ENCODE assay signal across 9 cellular contexts in genomic region chr2:86017901-86018896, GRCh38.
DNase-seq lines count a peak whose midpoint lies in the region; ATAC-seq and TF ChIP-seq lines count a peak whose summit lies in the region.
"Had no signal": no experiment of that assay in that cellular context is flagged by ENCODE, and none has a peak within 500 bp of the region (broad histone marks: within the 10 kb centered on the region; RNA-seq: fewer than 3 reads in every experiment).

No MANE protein-coding gene starts in this region.

- TF ChIP-seq EP300 in esophagus muscularis mucosa (IDR thresholded peaks at IDR 0.05), result no peak

- TF ChIP-seq CTCF in heart right ventricle (IDR thresholded peaks at IDR 0.05) (no peak), spleen (IDR thresholded peaks at IDR 0.05 in 8 of 11, conservative IDR thresholded peaks at IDR 0.05 in 3 of 11) (no peak), esophagus muscularis mucosa (IDR thresholded peaks at IDR 0.05) (no peak)

- DNase-seq in EL (peak; percentile 43), RPMI7951 (ENCODE audit: low read depth) (peak; percentile 86), heart right ventricle (peak in 1 of 2 donors; percentile 52), spleen (peak; percentile 82), D341Med (ENCODE audit: low spot score) (no peak), esophagus muscularis mucosa (ENCODE audit: extremely low spot score) (no peak)
- DNase-seq: activated naive CD8-positive, alpha-beta T cell treated with anti-CD3 and anti-CD28 coated beads, Interleukin-2, amount 10 ng/mL, durations not matched to agents 7 days and 5 days had no signal

- H3K4me3 ChIP-seq in heart right ventricle, result no peak overlapping the region
- H3K4me3 ChIP-seq in spleen, result peak overlapping the region in 1 of 8 donors; percentile 43
- no peak overlapping the region for H3K4me3 ChIP-seq in esophagus muscularis mucosa

- H3K9me3 ChIP-seq in heart right ventricle (peaks cover 0 to 20% (median 6%) of the 10 kb centered on the region in 11 donors), spleen (peaks cover 0 to 14% (median 8%) of the 10 kb centered on the region in 8 donors), esophagus muscularis mucosa (peaks cover 0 to 11% (median 5%) of the 10 kb centered on the region in 4 donors)

- TF ChIP-seq POLR2A in spleen (IDR thresholded peaks at IDR 0.05), result no peak
- TF ChIP-seq POLR2A in esophagus muscularis mucosa (IDR thresholded peaks at IDR 0.05; ENCODE audit: low read depth), result no peak

- H3K36me3 ChIP-seq in heart right ventricle (no peaks in the 10 kb centered on the region), spleen (no peaks in the 10 kb centered on the region), esophagus muscularis mucosa (no peaks in the 10 kb centered on the region)

- H3K4me1 ChIP-seq in heart right ventricle, result peaks cover 6 to 32% (median 16%) of the 10 kb centered on the region in 9 donors
- peaks cover 6 to 34% (median 22%) of the 10 kb centered on the region in 6 donors for H3K4me1 ChIP-seq in spleen
- H3K4me1 ChIP-seq in esophagus muscularis mucosa, result peaks cover 7 to 24% (median 20%) of the 10 kb centered on the region in 4 donors

- H3K27ac ChIP-seq in heart right ventricle (peak overlapping the region in 1 of 10 donors; percentile 80), spleen (peak overlapping the region in 7 of 8 donors; percentile 73 to 81 (median 79)), esophagus muscularis mucosa (replicated peaks in 1 of 4) (no peak overlapping the region)

- WGBS in heart right ventricle, 2 donors, result 68 to 70% methylated on average over 22 of the region's 22 CpGs
- 59 to 90% (median 82%) methylated on average over 20 to 22 of the region's 22 CpGs for WGBS in spleen, 5 donors
- WGBS in esophagus muscularis mucosa, result 79% methylated on average over 22 of the region's 22 CpGs

- intact Hi-C loops in heart right ventricle (cut with DNase I) (no loop called here), spleen (cut with DNase I; ENCODE audit: low total_unique reads) (no loop called here), esophagus muscularis mucosa (cut with DNase I) (no loop called here)

- ATAC-seq in heart right ventricle (peak in 6 of 8 donors; percentile 51 to 70 (median 65)), HG03354 (IDR thresholded peaks at IDR 0.05; ENCODE audit: poor library complexity, severe bottlenecking, unreplicated experiment) (no peak), HG03159 (IDR thresholded peaks at IDR 0.05; ENCODE audit: unreplicated experiment) (no peak)

- H3K27me3 ChIP-seq in heart right ventricle (peaks cover 0 to 51% (median 23%) of the 10 kb centered on the region in 7 donors), spleen (replicated peaks in 1 of 7) (no peaks in the 10 kb centered on the region), esophagus muscularis mucosa (no peaks in the 10 kb centered on the region)

Comparison
In these comparisons a context has a peak if more than half of its experiments do, and no peak if none do; other contexts are left out.
1. DNase-seq: peak in EL (single experiment), RPMI7951 (single experiment) and spleen (single experiment); none in D341Med (single experiment) and esophagus muscularis mucosa (single experiment).
2. ATAC-seq: peak in heart right ventricle (6 of 8); none in HG03354 (single experiment) and HG03159 (single experiment).
3. H3K27ac ChIP-seq: peak in spleen (7 of 8); none in esophagus muscularis mucosa (0 of 4).